Comparison of ENCODE assay signal across 27 cellular contexts in the genomic region with DNA sequence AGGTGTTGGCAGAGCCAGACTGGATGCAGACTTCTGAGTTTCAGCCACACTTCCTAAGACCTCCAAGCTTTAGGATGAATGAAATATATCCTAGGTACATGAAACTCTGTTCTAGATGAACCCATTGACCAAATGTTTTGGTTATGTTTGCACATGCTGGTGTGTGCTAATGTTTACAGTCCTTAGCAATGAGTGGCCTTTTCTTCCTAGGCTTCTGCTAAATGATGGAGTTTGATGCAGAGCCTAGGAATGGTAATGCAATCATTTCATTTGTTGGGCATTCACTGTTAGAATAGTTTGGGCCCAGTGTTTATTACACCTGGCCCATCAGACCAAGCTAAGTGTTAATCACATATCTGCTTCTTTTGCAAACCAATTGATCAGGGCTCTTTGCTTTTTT.
DNase-seq lines count a peak whose midpoint lies in the region; ATAC-seq and TF ChIP-seq lines count a peak whose summit lies in the region.
"Had no signal": no experiment of that assay in that cellular context is flagged by ENCODE, and none has a peak within 500 bp of the region (broad histone marks: within the 10 kb centered on the region; RNA-seq: fewer than 3 reads in every experiment).

No MANE protein-coding gene starts in this region.

- POLR2A ChIA-PET in AG04450 (lab: Yijun Ruan, JAX), result interaction anchor here (0.9 kb wide), 1 partner anchor 26 kb away, joined by 4 read pairs; no protein-coding TSS in a partner anchor
- POLR2A ChIA-PET in CD4-positive, alpha-beta memory T cell (lab: Charles Lee; ENCODE audit: partially characterized antibody), result no interaction called here

- H3K36me3 Mint-ChIP-seq in CD4-positive, alpha-beta memory T cell, result no peaks in the 10 kb centered on the region

- H3K36me3 ChIP-seq in CD4-positive, alpha-beta memory T cell (ENCODE audit: insufficient read depth, low read length), result no peaks in the 10 kb centered on the region
- no peaks in the 10 kb centered on the region for H3K36me3 ChIP-seq in testis (ENCODE audit: low read depth, missing control alignments)
- H3K36me3 ChIP-seq: BLaER1 treated with 17β-estradiol and CSF1 and Interleukin-3, amounts not matched to agents 10 nM and 100 nM; SJSA1 had no signal

- H3K4me1 ChIP-seq in CD4-positive, alpha-beta memory T cell (ENCODE audit: insufficient read depth, low read length), result no peaks in the 10 kb centered on the region
- peaks cover 16% of the 10 kb centered on the region for H3K4me1 ChIP-seq in testis
- H3K4me1 ChIP-seq: BLaER1 treated with 17β-estradiol and CSF1 and Interleukin-3, amounts not matched to agents 10 nM and 100 nM had no signal

- H3K9me3 ChIP-seq in AG04450 (ENCODE audit: control insufficient read depth, insufficient read depth, low read length) (no peaks in the 10 kb centered on the region), testis (no peaks in the 10 kb centered on the region)
- no peaks in the 10 kb centered on the region for H3K9me3 ChIP-seq in CD4-positive, alpha-beta memory T cell (ENCODE audit: control insufficient read depth in 1 of 2, low read length in 2 of 2)
- H3K9me3 ChIP-seq: BLaER1 treated with 17β-estradiol and CSF1 and Interleukin-3, amounts not matched to agents 10 nM and 100 nM; Caco-2; SJSA1 had no signal

- CTCF ChIA-PET in AG04450 (lab: Charles Lee), result no interaction called here
- CTCF ChIA-PET in CD4-positive, alpha-beta memory T cell (lab: Charles Lee; ENCODE audit: partially characterized antibody), result no interaction called here

- H3K9me3 Mint-ChIP-seq in CD4-positive, alpha-beta memory T cell, result peaks cover 0 to 6% (median 4%) of the 10 kb centered on the region in 8 donors

- H3K4me3 Mint-ChIP-seq in CD4-positive, alpha-beta memory T cell, result no peak overlapping the region
- H3K4me3 Mint-ChIP-seq: CD4-positive, alpha-beta T cell had no signal

- intact Hi-C loops in CD4-positive, alpha-beta memory T cell (cut with micrococcal nuclease), result no loop called here
- intact Hi-C loops in testis (cut with DNase I; ENCODE audit: low total_unique reads), result no loop called here

- no peak for TF ChIP-seq POLR2A in testis (IDR thresholded peaks at IDR 0.05)

- H3K27ac Mint-ChIP-seq in CD4-positive, alpha-beta memory T cell, result no peak overlapping the region
- H3K27ac Mint-ChIP-seq: CD4-positive, alpha-beta T cell had no signal

- no peak overlapping the region for H3K27ac ChIP-seq in AG04450 (ENCODE audit: low read depth, low read length)
- H3K27ac ChIP-seq in CD4-positive, alpha-beta memory T cell (ENCODE audit: low read depth, low read length), result no peak overlapping the region
- H3K27ac ChIP-seq in testis, result no peak overlapping the region
- H3K27ac ChIP-seq: BLaER1 treated with 17β-estradiol and CSF1 and Interleukin-3, amounts not matched to agents 10 nM and 100 nM; SJSA1 had no signal

- no peaks in the 10 kb centered on the region for H3K4me1 Mint-ChIP-seq in CD4-positive, alpha-beta memory T cell

- H3K4me3 ChIP-seq in AG04450 (ENCODE audit: low read depth, low read length) (no peak overlapping the region), epithelial cell of esophagus (ENCODE audit: low read length) (no peak overlapping the region), testis (no peak overlapping the region)
- H3K4me3 ChIP-seq in CD4-positive, alpha-beta memory T cell (ENCODE audit: low read length in 2 of 2), result no peak overlapping the region
- H3K4me3 ChIP-seq: BLaER1 treated with 17β-estradiol and CSF1 and Interleukin-3, amounts not matched to agents 10 nM and 100 nM; K562; SJSA1 had no signal

- no peak for ATAC-seq in GM21447 (IDR thresholded peaks at IDR 0.05; ENCODE audit: unreplicated experiment)
- ATAC-seq: HCT116, HepG2, K562 had no signal

- in situ Hi-C loops in GM13977 (cut with MboI; ENCODE audit: low pct_unique_long_range_greater_than_20kb, low sequenced_read_pairs, unreplicated experiment), result no loop called here

- H3K27me3 Mint-ChIP-seq in CD4-positive, alpha-beta memory T cell, result no peaks in the 10 kb centered on the region
- H3K27me3 Mint-ChIP-seq: CD4-positive, alpha-beta T cell had no signal

- H3K27me3 ChIP-seq in AG04450 (ENCODE audit: control insufficient read depth, insufficient read depth, low read length) (no peaks in the 10 kb centered on the region), testis (no peaks in the 10 kb centered on the region)
- no peaks in the 10 kb centered on the region for H3K27me3 ChIP-seq in CD4-positive, alpha-beta memory T cell (ENCODE audit: insufficient read depth, low read length)
- H3K27me3 ChIP-seq: BLaER1 treated with 17β-estradiol and CSF1 and Interleukin-3, amounts not matched to agents 10 nM and 100 nM; SJSA1 had no signal

- TF ChIP-seq CTCF in AG04450 (IDR thresholded peaks at IDR 0.05; ENCODE audit: low read depth, low read length) (no peak), epithelial cell of esophagus (IDR thresholded peaks at IDR 0.05; ENCODE audit: insufficient read depth, low read depth, low read length, missing control alignments) (no peak), testis (IDR thresholded peaks at IDR 0.05) (no peak), GM13977 (IDR thresholded peaks at IDR 0.05; ENCODE audit: extremely low read depth, insufficient read depth, missing control alignments) (no peak)

- DNase-seq in AG04450 (ENCODE audit: low read depth, low spot score) (peak; percentile 44), GM04503 (ENCODE audit: low read depth) (peak; percentile 27), epithelial cell of esophagus (ENCODE audit: low read depth) (peak; percentile 8), iris pigment epithelial cell (ENCODE audit: low read depth) (peak; percentile 55), testis (no peak), GM13977 (ENCODE audit: low spot score) (no peak)
- DNase-seq in CD4-positive, alpha-beta memory T cell, result no peak
- DNase-seq: 8988T; ACHN; AML-193; Caco-2; CD4-positive, alpha-beta T cell; DMS79 treated with DMSO at 0.1 percent for 48 hours; MV-4-11; NCI-H1105 treated with DMSO at 0.1 percent for 48 hours; NCI-H146; NCI-H1930; NCI-H2227 treated with DMSO at 0.1 percent for 48 hours; NCI-H526 treated with DMSO at 0.1 percent for 48 hours; Right ventricle myocardium superior; RPMI8226 had no signal

Comparison
In these comparisons a context has a peak if more than half of its experiments do, and no peak if none do; other contexts are left out.
1. DNase-seq: peak in AG04450 (single experiment), GM04503 (single experiment), epithelial cell of esophagus (single experiment) and iris pigment epithelial cell (single experiment); none in CD4-positive, alpha-beta memory T cell (0 of 5), testis (single experiment) and GM13977 (single experiment).